ENCODE assay signal across 9 cellular contexts in the genomic region with DNA sequence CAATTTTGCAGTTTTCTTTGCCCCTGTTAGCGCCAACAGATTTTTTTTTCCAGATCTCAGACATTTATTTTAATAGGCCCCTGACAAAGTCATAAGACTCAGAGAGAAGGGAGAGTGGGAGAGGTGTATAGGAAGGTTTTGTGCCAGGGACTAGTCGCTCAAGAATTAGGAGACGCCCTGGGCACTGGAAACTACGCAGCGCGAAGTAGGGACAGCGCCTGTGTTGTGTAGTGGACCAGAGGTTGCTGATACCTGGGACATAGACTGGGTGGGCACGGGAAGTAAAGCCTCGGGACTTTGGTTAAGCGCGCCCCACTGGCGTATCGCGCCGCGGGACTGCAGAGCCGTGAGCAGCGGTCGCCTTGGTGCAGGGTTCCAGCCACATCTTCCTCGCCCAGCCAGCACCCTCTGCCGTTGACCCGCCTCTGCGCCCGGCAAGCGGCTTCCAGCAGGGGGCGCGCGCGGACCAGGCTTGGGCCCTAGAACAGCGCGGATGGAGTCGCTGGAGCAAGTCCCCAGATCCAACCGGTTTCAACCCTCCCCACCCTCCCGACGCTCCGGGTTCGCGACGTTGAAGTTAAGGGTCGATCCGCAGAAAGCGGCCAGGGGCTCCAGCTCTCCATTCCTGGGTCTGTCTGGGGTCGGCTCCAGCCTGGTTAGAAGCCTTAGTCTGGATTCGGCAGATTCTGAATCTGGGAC. TPM values are rescaled to one million over a fixed set of nuclear protein-coding genes. Genes with fewer than 3 reads are reported as not detected.
DNase-seq lines count a peak whose midpoint lies in the region; ATAC-seq and TF ChIP-seq lines count a peak whose summit lies in the region.
"Had no signal": no experiment of that assay in that cellular context is flagged by ENCODE, and none has a peak within 500 bp of the region (broad histone marks: within the 10 kb centered on the region; RNA-seq: fewer than 3 reads in every experiment).

No MANE protein-coding gene starts in this region.

- CTCF ChIA-PET in CD8-positive, alpha-beta T cell (lab: Charles Lee), result interaction anchor here (1.0 to 6.4 kb wide), 9 partner anchors 8 to 212 kb away, joined by 3 to 107 read pairs (median 3); no protein-coding TSS in a partner anchor
- CTCF ChIA-PET in activated CD4-positive, alpha-beta T cell treated with anti-CD3 and anti-CD28 coated beads, Interleukin-2, amount 10 ng/mL, durations not matched to agents 7 days and 5 days (lab: Charles Lee), result interaction anchor here (1.5 kb wide), 1 partner anchor 154 kb away, joined by 5 read pairs; no protein-coding TSS in a partner anchor

- no peaks in the 10 kb centered on the region for H3K36me3 ChIP-seq in CD8-positive, alpha-beta T cell (ENCODE audit: insufficient read depth, low read length)
- H3K36me3 ChIP-seq in colonic mucosa, result no peaks in the 10 kb centered on the region
- no peaks in the 10 kb centered on the region for H3K36me3 ChIP-seq in left lung

- TF ChIP-seq CTCF in CD8-positive, alpha-beta T cell (IDR thresholded peaks at IDR 0.05), result peak; percentile 87
- TF ChIP-seq CTCF in HFFc6 (IDR thresholded peaks at IDR 0.05) (peak; percentile 100), colonic mucosa (IDR thresholded peaks at IDR 0.05) (peak; percentile 95), left lung (IDR thresholded peaks at IDR 0.05) (peak; percentile 94 to 97)

- peaks cover 61% of the 10 kb centered on the region for H3K27me3 Mint-ChIP-seq in CD8-positive, alpha-beta T cell (ENCODE audit: low read depth)
- H3K27me3 Mint-ChIP-seq in HFFc6 (ENCODE audit: insufficient read depth), result peaks cover 68% of the 10 kb centered on the region
- H3K27me3 Mint-ChIP-seq in activated CD4-positive, alpha-beta T cell treated with anti-CD3 and anti-CD28 coated beads, Interleukin-2, amount 10 ng/mL, durations not matched to agents 7 days and 5 days, result peaks cover 77% of the 10 kb centered on the region

- no peak overlapping the region for H3K4me3 Mint-ChIP-seq in CD8-positive, alpha-beta T cell
- peak overlapping the region; percentile 73 for H3K4me3 Mint-ChIP-seq in HFFc6
- H3K4me3 Mint-ChIP-seq in activated CD4-positive, alpha-beta T cell treated with anti-CD3 and anti-CD28 coated beads, Interleukin-2, amount 10 ng/mL, durations not matched to agents 7 days and 5 days, result no peak overlapping the region
- H3K4me3 Mint-ChIP-seq: T-helper 1 cell treated with Interleukin-12 subunit alpha and Interleukin-12 subunit beta and Interleukin-4 antibody, amounts not matched to agents 30 μg/mL and 1 μg/mL, for 36 hours had no signal

- no peaks in the 10 kb centered on the region for H3K36me3 Mint-ChIP-seq in CD8-positive, alpha-beta T cell
- H3K36me3 Mint-ChIP-seq in HFFc6 (ENCODE audit: low read depth), result no peaks in the 10 kb centered on the region
- peaks cover 2% of the 10 kb centered on the region for H3K36me3 Mint-ChIP-seq in activated CD4-positive, alpha-beta T cell treated with anti-CD3 and anti-CD28 coated beads, Interleukin-2, amount 10 ng/mL, durations not matched to agents 7 days and 5 days (ENCODE audit: low read depth)

- intact Hi-C loops in CD8-positive, alpha-beta T cell (cut with DNase I, micrococcal nuclease), result loop anchor here in 1 of 2 experiments (1.0 to 10.0 kb wide), 4 partner anchors 73 to 195 kb away; no protein-coding TSS in a partner anchor
- intact Hi-C loops in colonic mucosa (cut with DNase I) (loop anchor here (2.0 to 5.0 kb wide), 2 partner anchors 175 to 195 kb away; no protein-coding TSS in a partner anchor), left lung (cut with DNase I) (loop anchor here (2.0 to 10.0 kb wide), 2 partner anchors 177 to 179 kb away; no protein-coding TSS in a partner anchor)

- no peak overlapping the region for H3K9ac ChIP-seq in colonic mucosa (ENCODE audit: low read depth in 2 of 2, low read length in 2 of 2)

- peaks cover 25% of the 10 kb centered on the region for H3K4me1 ChIP-seq in CD8-positive, alpha-beta T cell (ENCODE audit: insufficient read depth, low read length)
- H3K4me1 ChIP-seq in colonic mucosa (no peaks in the 10 kb centered on the region), left lung (peaks cover 4 to 34% of the 10 kb centered on the region in 2 donors)

- H3K27ac ChIP-seq in CD8-positive, alpha-beta T cell (ENCODE audit: low read depth, low read length), result no peak overlapping the region
- H3K27ac ChIP-seq in colonic mucosa (no peak overlapping the region), left lung (no peak overlapping the region)

- peak; percentile 72 to 94 (median 79) for DNase-seq in CD8-positive, alpha-beta T cell
- peak; percentile 79 for DNase-seq in HFFc6
- peak; percentile 54 for DNase-seq in NCI-H510A (lab: John Stamatoyannopoulos, UW)
- peak; percentile 86 for DNase-seq in activated CD4-positive, alpha-beta T cell treated with anti-CD3 and anti-CD28 coated beads, Interleukin-2, amount 10 ng/mL, durations not matched to agents 7 days and 5 days
- DNase-seq in colonic mucosa, result peak; percentile 90
- peak; percentile 86 to 97 for DNase-seq in left lung
- DNase-seq in stimulated activated CD4-positive, alpha-beta T cell treated with anti-CD3 and anti-CD28 coated beads, Interleukin-2, amount 100 ng/mL, for 24 hours, result peak; percentile 91 to 94

- H3K9me3 ChIP-seq in CD8-positive, alpha-beta T cell (ENCODE audit: low read length), result no peaks in the 10 kb centered on the region
- H3K9me3 ChIP-seq in colonic mucosa (no peaks in the 10 kb centered on the region), left lung (no peaks in the 10 kb centered on the region)

- H3K9me3 Mint-ChIP-seq in CD8-positive, alpha-beta T cell, result no peaks in the 10 kb centered on the region
- H3K9me3 Mint-ChIP-seq in HFFc6, result no peaks in the 10 kb centered on the region
- no peaks in the 10 kb centered on the region for H3K9me3 Mint-ChIP-seq in activated CD4-positive, alpha-beta T cell treated with anti-CD3 and anti-CD28 coated beads, Interleukin-2, amount 10 ng/mL, durations not matched to agents 7 days and 5 days
- H3K9me3 Mint-ChIP-seq: T-helper 1 cell treated with Interleukin-12 subunit alpha and Interleukin-12 subunit beta and Interleukin-4 antibody, amounts not matched to agents 30 μg/mL and 1 μg/mL, for 36 hours had no signal

- ATAC-seq in CD8-positive, alpha-beta T cell, result peak; percentile 90
- ATAC-seq in left lung (peak; percentile 99), GM18517 (IDR thresholded peaks at IDR 0.05; ENCODE audit: unreplicated experiment) (no peak)

- POLR2A ChIA-PET in CD8-positive, alpha-beta T cell (lab: Charles Lee), result interaction anchor here (1.7 kb wide), 1 partner anchor 195 kb away, joined by 4 read pairs; no protein-coding TSS in a partner anchor
- POLR2A ChIA-PET in activated CD4-positive, alpha-beta T cell treated with anti-CD3 and anti-CD28 coated beads, Interleukin-2, amount 10 ng/mL, durations not matched to agents 7 days and 5 days (lab: Charles Lee), result no interaction called here

- H3K27ac Mint-ChIP-seq in CD8-positive, alpha-beta T cell, result no peak overlapping the region
- no peak overlapping the region for H3K27ac Mint-ChIP-seq in HFFc6
- H3K27ac Mint-ChIP-seq in activated CD4-positive, alpha-beta T cell treated with anti-CD3 and anti-CD28 coated beads, Interleukin-2, amount 10 ng/mL, durations not matched to agents 7 days and 5 days, result no peak overlapping the region

- peaks cover 39% of the 10 kb centered on the region for H3K27me3 ChIP-seq in CD8-positive, alpha-beta T cell (ENCODE audit: insufficient read depth, low read length)
- H3K27me3 ChIP-seq in colonic mucosa, result peaks cover 49% of the 10 kb centered on the region
- H3K27me3 ChIP-seq in left lung, result peaks cover 47 to 97% of the 10 kb centered on the region in 2 donors

- H3K4me1 Mint-ChIP-seq in CD8-positive, alpha-beta T cell (ENCODE audit: low read depth), result peaks cover 26% of the 10 kb centered on the region
- peaks cover 20% of the 10 kb centered on the region for H3K4me1 Mint-ChIP-seq in HFFc6 (ENCODE audit: low read depth)
- peaks cover 22% of the 10 kb centered on the region for H3K4me1 Mint-ChIP-seq in activated CD4-positive, alpha-beta T cell treated with anti-CD3 and anti-CD28 coated beads, Interleukin-2, amount 10 ng/mL, durations not matched to agents 7 days and 5 days

- no peak overlapping the region for H3K4me3 ChIP-seq in CD8-positive, alpha-beta T cell (ENCODE audit: low read depth, low read length)
- H3K4me3 ChIP-seq in colonic mucosa (no peak overlapping the region), left lung (peak overlapping the region; percentile 6 to 17)

RNA-seq across cellular contexts. Expression of gene ISLR2, which starts 3.0 kb away (rescaled TPM):
- not detected for total RNA-seq in CD8-positive, alpha-beta T cell
- total RNA-seq in HFFc6 (2021; fragmentation: NEBNext Ultra II Directional; extraction: Animal tissue kit (Norgen Biotek cat#: 25700)), result under 1 TPM in 1 of 6 experiments, not detected in 5; 0.07 TPM
- total RNA-seq in activated CD4-positive, alpha-beta T cell treated with anti-CD3 and anti-CD28 coated beads, Interleukin-2, amount 10 ng/mL, durations not matched to agents 7 days and 5 days, result not detected
- total RNA-seq in colonic mucosa, result under 1 TPM; 0.27 TPM
- 1 to 10 TPM; 1.3 to 2.2 TPM for total RNA-seq in left lung

RNA-seq across cellular contexts. Expression of gene GOLGA6A, which starts 45.1 kb away (rescaled TPM):
- total RNA-seq in CD8-positive, alpha-beta T cell, result not detected
- total RNA-seq in HFFc6 (2021; fragmentation: NEBNext Ultra II Directional; extraction: Animal tissue kit (Norgen Biotek cat#: 25700)), result not detected
- not detected for total RNA-seq in activated CD4-positive, alpha-beta T cell treated with anti-CD3 and anti-CD28 coated beads, Interleukin-2, amount 10 ng/mL, durations not matched to agents 7 days and 5 days
- total RNA-seq in colonic mucosa (not detected), left lung (not detected)

RNA-seq across cellular contexts. Expression of gene ISLR, which starts 46.1 kb away (rescaled TPM):
- not detected for total RNA-seq in CD8-positive, alpha-beta T cell
- 1 to 10 TPM; 1.7 to 6.3 (median 1.9) TPM for total RNA-seq in HFFc6 (2021; fragmentation: NEBNext Ultra II Directional; extraction: Animal tissue kit (Norgen Biotek cat#: 25700))
- not detected for total RNA-seq in activated CD4-positive, alpha-beta T cell treated with anti-CD3 and anti-CD28 coated beads, Interleukin-2, amount 10 ng/mL, durations not matched to agents 7 days and 5 days
- total RNA-seq in colonic mucosa, result 1 to 10 TPM; 3.6 to 8.5 TPM
- total RNA-seq in left lung, result 10 to 100 TPM; 10.4 to 43.7 TPM

Comparison
In these comparisons a context has a peak if more than half of its experiments do, and no peak if none do; other contexts are left out.
1. H3K4me3 ChIP-seq: peak in left lung (2 of 2); none in CD8-positive, alpha-beta T cell (single experiment) and colonic mucosa (single experiment).
2. Peak in every context shown above with its lines, with median percentiles within 50 percentile points of each other: DNase-seq and CTCF ChIP-seq.